ENCODE assay signal across 16 cellular contexts in the genomic region with DNA sequence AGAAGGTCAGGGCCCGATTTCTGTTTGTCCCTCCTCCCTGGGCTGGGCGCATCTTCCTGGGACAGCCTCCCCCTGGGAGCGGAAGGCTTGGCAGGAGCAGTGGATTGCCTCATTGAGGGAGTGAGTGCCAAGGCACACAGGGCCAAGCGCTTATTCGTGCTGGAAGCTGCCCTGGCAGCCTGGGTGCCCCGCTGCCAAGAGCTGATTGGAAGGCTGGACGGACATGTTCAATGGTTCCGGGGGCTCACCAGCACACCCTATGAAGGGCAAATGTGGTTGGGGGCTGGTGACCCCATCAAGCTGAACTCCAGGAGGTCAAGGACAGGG. TPM values are rescaled to one million over a fixed set of nuclear protein-coding genes. Genes with fewer than 3 reads are reported as not detected.
A peak's percentile ranks its signal among the peaks of the same experiment; 100 is the strongest.
DNase-seq lines count a peak whose midpoint lies in the region; ATAC-seq and TF ChIP-seq lines count a peak whose summit lies in the region.
"Had no signal": no experiment of that assay in that cellular context is flagged by ENCODE, and none has a peak within 500 bp of the region (broad histone marks: within the 10 kb centered on the region; RNA-seq: fewer than 3 reads in every experiment).

No MANE protein-coding gene starts in this region.

- H3K4me1 ChIP-seq in left ventricle myocardium inferior, result peaks cover 42% of the 10 kb centered on the region

- no peaks in the 10 kb centered on the region for H3K27me3 ChIP-seq in CD4-positive, alpha-beta T cell (ENCODE audit: control insufficient read depth, insufficient read depth, low read length)
- H3K27me3 ChIP-seq in left ventricle myocardium inferior (ENCODE audit: low read depth), result peaks cover 5% of the 10 kb centered on the region

- H3K9me3 Mint-ChIP-seq in CD4-positive, alpha-beta T cell, result no peaks in the 10 kb centered on the region
- H3K9me3 Mint-ChIP-seq in activated CD4-positive, alpha-beta T cell treated with anti-CD3 and anti-CD28 coated beads, Interleukin-2, amount 10 ng/mL, durations not matched to agents 24 days and 14 days, result no peaks in the 10 kb centered on the region
- H3K9me3 Mint-ChIP-seq: activated naive CD4-positive, alpha-beta T cell treated with anti-CD3 and anti-CD28 coated beads, Interleukin-2, amount 10 ng/mL, durations not matched to agents 7 days and 5 days; dendritic cell treated with granulocyte-macrophage colony-stimulating factor and Interleukin-4, amounts not matched to agents 40 ng/mL and 50 ng/mL, for 4 days had no signal

- no peak for ATAC-seq in CD4-positive, alpha-beta T cell (ENCODE audit: poor library complexity)
- ATAC-seq in GM21528 (IDR thresholded peaks at IDR 0.05; ENCODE audit: low FRiP score, unreplicated experiment), result no peak
- no peak for ATAC-seq in HG03108 (IDR thresholded peaks at IDR 0.05; ENCODE audit: unreplicated experiment)

- H3K36me3 ChIP-seq in left ventricle myocardium inferior, result no peaks in the 10 kb centered on the region

- H3K4me1 Mint-ChIP-seq in CD4-positive, alpha-beta T cell (ENCODE audit: low read depth), result peaks cover 94% of the 10 kb centered on the region
- peaks cover 59% of the 10 kb centered on the region for H3K4me1 Mint-ChIP-seq in activated CD4-positive, alpha-beta T cell treated with anti-CD3 and anti-CD28 coated beads, Interleukin-2, amount 10 ng/mL, durations not matched to agents 24 days and 14 days

- intact Hi-C loops in CD4-positive, alpha-beta T cell (cut with DNase I, micrococcal nuclease), result loop anchor here (5.0 kb wide), 1 partner anchor 121 kb away; the partner anchor contains the start of gene ATP5F1E (in 2 of the 2)
- intact Hi-C loops in left ventricle myocardium inferior (cut with micrococcal nuclease), result no loop called here
- intact Hi-C loops in activated CD4-positive, alpha-beta T cell treated with anti-CD3 and anti-CD28 coated beads, Interleukin-2, amount 10 ng/mL, durations not matched to agents 24 days and 14 days (cut with micrococcal nuclease), result loop anchor here (5.0 kb wide), 1 partner anchor 121 kb away; the partner anchor contains the start of gene ATP5F1E

- H3K27ac Mint-ChIP-seq in CD4-positive, alpha-beta T cell, result peak overlapping the region; percentile 97
- H3K27ac Mint-ChIP-seq in activated CD4-positive, alpha-beta T cell treated with anti-CD3 and anti-CD28 coated beads, Interleukin-2, amount 10 ng/mL, durations not matched to agents 24 days and 14 days, result no peak overlapping the region
- H3K27ac Mint-ChIP-seq: activated naive CD4-positive, alpha-beta T cell treated with anti-CD3 and anti-CD28 coated beads, Interleukin-2, amount 10 ng/mL, durations not matched to agents 7 days and 5 days; dendritic cell treated with granulocyte-macrophage colony-stimulating factor and Interleukin-4, amounts not matched to agents 40 ng/mL and 50 ng/mL, for 4 days had no signal

- no peak overlapping the region for H3K4me3 ChIP-seq in left ventricle myocardium inferior

- H3K9me3 ChIP-seq in CD4-positive, alpha-beta T cell (ENCODE audit: control insufficient read depth, low read length), result no peaks in the 10 kb centered on the region
- no peaks in the 10 kb centered on the region for H3K9me3 ChIP-seq in left ventricle myocardium inferior (replicated peaks)

- no peak for DNase-seq in CD4-positive, alpha-beta T cell
- DNase-seq in amygdala (lab: John Stamatoyannopoulos, UW) (peak in 54 of 56 donors; percentile 8 to 90 (median 66)), left ventricle myocardium inferior (peak; percentile 57), pons (ENCODE audit: low spot score) (peak; percentile 84), NCI-H2029 (lab: John Stamatoyannopoulos, UW) (no peak)
- DNase-seq in activated CD4-positive, alpha-beta T cell treated with anti-CD3 and anti-CD28 coated beads, Interleukin-2, amount 10 ng/mL, durations not matched to agents 24 days and 14 days, result no peak
- DNase-seq: activated CD4-positive, alpha-beta T cell treated with anti-CD3 and anti-CD28 coated beads, Interleukin-2, amount 50 U/mL, for 4 hours; activated naive CD4-positive, alpha-beta T cell treated with anti-CD3 and anti-CD28 coated beads, Interleukin-2, amount 10 ng/mL, durations not matched to agents 7 days and 5 days; COR-L47; Kasumi-1; mesenchymal stem cell; NCI-H2081 had no signal

- H3K27ac ChIP-seq in CD4-positive, alpha-beta T cell (ENCODE audit: low read depth, low read length), result no peak overlapping the region
- H3K27ac ChIP-seq in left ventricle myocardium inferior (replicated peaks), result peak overlapping the region; percentile 34

- POLR2A ChIA-PET in CD4-positive, alpha-beta T cell (lab: Charles Lee), result interaction anchor here (0.9 to 11.4 kb wide), 5 partner anchors 9 to 121 kb away, joined by 3 to 203 read pairs (median 3); partner anchors contain the start of genes ATP5F1E and ZNF831

- CTCF ChIA-PET in CD4-positive, alpha-beta T cell (lab: Charles Lee), result interaction anchor here (2.0 kb wide), 1 partner anchor 66 kb away, joined by 8 read pairs; no protein-coding TSS in a partner anchor

- peaks cover 48% of the 10 kb centered on the region for H3K36me3 Mint-ChIP-seq in CD4-positive, alpha-beta T cell (ENCODE audit: low read depth)
- H3K36me3 Mint-ChIP-seq in activated CD4-positive, alpha-beta T cell treated with anti-CD3 and anti-CD28 coated beads, Interleukin-2, amount 10 ng/mL, durations not matched to agents 24 days and 14 days (ENCODE audit: low read depth), result peaks cover 2% of the 10 kb centered on the region

- no peaks in the 10 kb centered on the region for H3K27me3 Mint-ChIP-seq in CD4-positive, alpha-beta T cell
- no peaks in the 10 kb centered on the region for H3K27me3 Mint-ChIP-seq in activated CD4-positive, alpha-beta T cell treated with anti-CD3 and anti-CD28 coated beads, Interleukin-2, amount 10 ng/mL, durations not matched to agents 24 days and 14 days

- TF ChIP-seq CTCF in CD4-positive, alpha-beta T cell (IDR thresholded peaks at IDR 0.05), result no peak
- TF ChIP-seq CTCF in left ventricle myocardium inferior (IDR thresholded peaks at IDR 0.05; ENCODE audit: borderline replicate concordance), result no peak

- no peak overlapping the region for H3K4me3 Mint-ChIP-seq in CD4-positive, alpha-beta T cell
- no peak overlapping the region for H3K4me3 Mint-ChIP-seq in activated CD4-positive, alpha-beta T cell treated with anti-CD3 and anti-CD28 coated beads, Interleukin-2, amount 10 ng/mL, durations not matched to agents 24 days and 14 days
- H3K4me3 Mint-ChIP-seq: activated naive CD4-positive, alpha-beta T cell treated with anti-CD3 and anti-CD28 coated beads, Interleukin-2, amount 10 ng/mL, durations not matched to agents 7 days and 5 days; dendritic cell treated with granulocyte-macrophage colony-stimulating factor and Interleukin-4, amounts not matched to agents 40 ng/mL and 50 ng/mL, for 4 days had no signal

RNA-seq across cellular contexts. Expression of gene ZNF831, which starts 10.3 kb away (rescaled TPM):
- 10 to 100 TPM; 24.9 to 25.9 TPM for total RNA-seq in CD4-positive, alpha-beta T cell
- total RNA-seq in left ventricle myocardium inferior, result 0.05 TPM
- 3.1 and 3.4 TPM in 2 replicates for total RNA-seq in activated CD4-positive, alpha-beta T cell treated with anti-CD3 and anti-CD28 coated beads, Interleukin-2, amount 10 ng/mL, durations not matched to agents 24 days and 14 days
- total RNA-seq: renal cortical epithelial cell had no signal

Comparison
In these comparisons a context has a peak if more than half of its experiments do, and no peak if none do; other contexts are left out.
1. DNase-seq: peak in amygdala (54 of 56), left ventricle myocardium inferior (single experiment) and pons (single experiment); none in CD4-positive, alpha-beta T cell (0 of 10), NCI-H2029 (single experiment) and activated CD4-positive, alpha-beta T cell treated with anti-CD3 and anti-CD28 coated beads, Interleukin-2, amount 10 ng/mL, durations not matched to agents 24 days and 14 days (single experiment).